In the genomic region with DNA sequence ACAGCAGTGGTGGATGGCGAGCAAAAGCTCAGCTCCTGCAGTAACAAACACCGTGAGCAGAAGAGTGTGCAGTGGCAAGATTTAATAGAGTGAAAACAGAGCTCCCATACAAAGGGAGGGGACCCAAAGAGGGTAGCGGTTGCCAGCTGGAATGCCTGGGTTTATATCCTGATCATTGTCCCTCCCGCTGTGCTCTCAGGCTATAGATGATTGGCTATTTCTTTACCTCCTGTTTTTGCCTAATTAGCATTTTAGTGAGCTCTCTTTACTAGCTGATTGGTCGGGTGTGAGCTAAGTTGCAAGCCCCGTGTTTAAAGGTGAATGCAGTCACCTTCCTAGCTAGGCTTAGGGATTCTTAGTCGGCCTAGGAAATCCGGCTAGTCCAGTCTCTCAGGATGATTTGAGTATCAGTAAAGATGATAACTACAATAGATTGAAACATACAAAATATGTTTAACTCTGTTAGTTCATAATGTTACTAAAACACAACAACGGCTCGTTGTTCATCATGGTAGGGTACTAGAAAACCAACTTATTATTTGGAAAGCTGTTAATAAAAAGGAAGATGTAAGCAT, we compare ENCODE assay signal across 7 cellular contexts.
A peak's percentile ranks its signal among the peaks of the same experiment; 100 is the strongest.
DNase-seq lines count a peak whose midpoint lies in the region; TF ChIP-seq lines count a peak whose summit lies in the region.
"Not testable (repeated sequence)": the region's sequence is repeated elsewhere in the genome, so short reads cannot be mapped to it uniquely, and the experiment has no call there.

No MANE protein-coding gene starts in this region.

- not testable (repeated sequence) for H3K9me3 ChIP-seq in neural progenitor cell (ENCODE audit: low read depth)

- H4K20me1 ChIP-seq in neural progenitor cell (ENCODE audit: low read depth): not testable (repeated sequence)

- H3K36me3 ChIP-seq in neural progenitor cell: not testable (repeated sequence)

- not testable (repeated sequence) for H3K4me3 ChIP-seq in epithelial cell of esophagus (ENCODE audit: low read length); neural progenitor cell

- H2AFZ ChIP-seq in neural progenitor cell (replicated peaks): peak overlapping the region; percentile 87

- DNase-seq in NCI-H1105 (lab: John Stamatoyannopoulos, UW) (peak; percentile 22), NCI-H2107 (lab: John Stamatoyannopoulos, UW) (peak; percentile 23), NCI-H510A treated with DMSO at 0.1 percent for 48 hours (lab: John Stamatoyannopoulos, UW) (peak; percentile 60), SK-N-DZ (ENCODE audit: low spot score) (peak; percentile 18), epithelial cell of esophagus (ENCODE audit: low read depth) (peak; percentile 24)
- DNase-seq in neural progenitor cell (ENCODE audit: low spot score): not testable (repeated sequence)

- H3K27ac Mint-ChIP-seq in neural progenitor cell: not testable (repeated sequence)

- not testable (repeated sequence) for H3F3A ChIP-seq in neural progenitor cell (ENCODE audit: low read depth)

- not testable (repeated sequence) for H3K4me3 Mint-ChIP-seq in neural progenitor cell

- not testable (repeated sequence) for H3K4me1 Mint-ChIP-seq in neural progenitor cell

- H3K27me3 ChIP-seq in neural progenitor cell: not testable (repeated sequence)

- not testable (repeated sequence) for H3K9me3 Mint-ChIP-seq in neural progenitor cell

- not testable (repeated sequence) for H3K4me2 ChIP-seq in neural progenitor cell

- H3K27me3 Mint-ChIP-seq in neural progenitor cell (ENCODE audit: insufficient read depth, low read depth): not testable (repeated sequence)

- H3K27ac ChIP-seq in C4-2B: peak overlapping the region; percentile 76
- H3K27ac ChIP-seq in neural progenitor cell: not testable (repeated sequence)

- H3K4me1 ChIP-seq in neural progenitor cell: not testable (repeated sequence)

- TF ChIP-seq CTCF in C4-2B (conservative IDR thresholded peaks at IDR 0.05); epithelial cell of esophagus (IDR thresholded peaks at IDR 0.05; ENCODE audit: insufficient read depth, low read depth, low read length, missing control alignments); neural progenitor cell (IDR thresholded peaks at IDR 0.05): not testable (repeated sequence)

- H3K9ac ChIP-seq in neural progenitor cell: not testable (repeated sequence)

- not testable (repeated sequence) for H3K36me3 Mint-ChIP-seq in neural progenitor cell

- not testable (repeated sequence) for H3K79me2 ChIP-seq in neural progenitor cell (ENCODE audit: low read depth)
